In genomic region chr3:177245257-177245656, GRCh38 we compare ENCODE assay signal across 25 cellular contexts.
"Had no signal": no experiment of that assay in that cellular context is flagged by ENCODE, and none has a peak within 500 bp of the region (broad histone marks: within the 10 kb centered on the region; RNA-seq: fewer than 3 reads in every experiment).

No MANE protein-coding gene starts in this region.

- ATAC-seq: heart right ventricle; right lobe of liver; stimulated activated effector memory CD8-positive, alpha-beta T cell treated with anti-CD3 and anti-CD28 coated beads, Interleukin-12 subunit alpha, Interleukin-12 subunit beta, amount 100 ng/mL, for 72 hours; stimulated activated naive CD8-positive, alpha-beta T cell treated with anti-CD3 and anti-CD28 coated beads, Interleukin-15, amount 100 ng/mL, for 72 hours had no signal

- H3K4me1 ChIP-seq: esophagus squamous epithelium, left ventricle myocardium inferior, right lobe of liver, thyroid gland had no signal

- H3K4me3 Mint-ChIP-seq: activated naive CD8-positive, alpha-beta T cell; central memory CD8-positive, alpha-beta T cell; stimulated activated effector memory CD8-positive, alpha-beta T cell treated with anti-CD3 and anti-CD28 coated beads, Interleukin-12 subunit alpha, Interleukin-12 subunit beta, amount 100 ng/mL, for 72 hours; stimulated activated naive CD8-positive, alpha-beta T cell treated with anti-CD3 and anti-CD28 coated beads, Interleukin-15, amount 100 ng/mL, for 72 hours; T-helper 2 cell treated with Interferon-gamma antibody and Interleukin-4, amounts not matched to agents 5 μg/mL and 100 μg/mL, for 36 hours had no signal

- H3K4me3 ChIP-seq: esophagus squamous epithelium, heart right ventricle, left ventricle myocardium inferior, ovary, right lobe of liver, thyroid gland had no signal

- H3K27ac Mint-ChIP-seq: activated naive CD8-positive, alpha-beta T cell; progenitor cell of endocrine pancreas; stimulated activated effector memory CD8-positive, alpha-beta T cell treated with anti-CD3 and anti-CD28 coated beads, Interleukin-12 subunit alpha, Interleukin-12 subunit beta, amount 100 ng/mL, for 72 hours; T-helper 2 cell treated with Interferon-gamma antibody and Interleukin-4, amounts not matched to agents 5 μg/mL and 100 μg/mL, for 36 hours had no signal

- H3K9me3 Mint-ChIP-seq: central memory CD8-positive, alpha-beta T cell; stimulated activated effector memory CD8-positive, alpha-beta T cell treated with anti-CD3 and anti-CD28 coated beads, Interleukin-12 subunit alpha, Interleukin-12 subunit beta, amount 100 ng/mL, for 72 hours had no signal

- H3K36me3 Mint-ChIP-seq: activated naive CD8-positive, alpha-beta T cell; naive B cell; stimulated activated effector memory CD8-positive, alpha-beta T cell treated with anti-CD3 and anti-CD28 coated beads, Interleukin-12 subunit alpha, Interleukin-12 subunit beta, amount 100 ng/mL, for 72 hours had no signal

- H3K36me3 ChIP-seq: esophagus squamous epithelium, heart right ventricle, left ventricle myocardium inferior, ovary, right lobe of liver, thyroid gland had no signal

- H3K9me3 ChIP-seq: esophagus squamous epithelium, heart right ventricle, left ventricle myocardium inferior, ovary, right lobe of liver, thyroid gland had no signal

- H3K27ac ChIP-seq: esophagus squamous epithelium, heart right ventricle, left ventricle myocardium inferior, ovary, right lobe of liver, thyroid gland had no signal

- H3K27me3 Mint-ChIP-seq: activated naive CD8-positive, alpha-beta T cell; central memory CD8-positive, alpha-beta T cell; naive B cell; progenitor cell of endocrine pancreas; stimulated activated naive CD8-positive, alpha-beta T cell treated with anti-CD3 and anti-CD28 coated beads, Interleukin-15, amount 100 ng/mL, for 72 hours had no signal

- H3K27me3 ChIP-seq: esophagus squamous epithelium, heart right ventricle, ovary, right lobe of liver, thyroid gland had no signal

- DNase-seq: activated CD4-positive, alpha-beta T cell treated with anti-CD3 and anti-CD28 coated beads for 4 hours; activated CD4-positive, alpha-beta T cell treated with anti-CD3 and anti-CD28 coated beads, Interleukin-2, amount 50 U/mL, for 4 hours; activated CD8-positive, alpha-beta memory T cell treated with anti-CD3 and anti-CD28 coated beads for 24 hours; activated effector memory CD4-positive, alpha-beta T cell treated with Interleukin-2 at 50 U/mL for 16 hours; activated naive CD4-positive, alpha-beta T cell treated with Interleukin-2 at 50 U/mL for 16 hours; anterior cingulate cortex; dermis blood vessel endothelial cell; effector CD4-positive, alpha-beta T cell; esophagus squamous epithelium; foreskin melanocyte; heart right ventricle; kidney glomerular epithelial cell; left ventricle myocardium inferior; naive B cell; ovary; right lobe of liver; stimulated activated CD4-positive, alpha-beta T cell treated with anti-CD3 and anti-CD28 coated beads, Interleukin-4, amount 100 ng/mL, for 24 hours; stimulated activated naive CD8-positive, alpha-beta T cell treated with anti-CD3 and anti-CD28 coated beads, Interleukin-15, amount 100 ng/mL, for 72 hours; substantia nigra; thyroid gland had no signal

- H3K4me1 Mint-ChIP-seq: central memory CD8-positive, alpha-beta T cell; stimulated activated effector memory CD8-positive, alpha-beta T cell treated with anti-CD3 and anti-CD28 coated beads, Interleukin-12 subunit alpha, Interleukin-12 subunit beta, amount 100 ng/mL, for 72 hours; stimulated activated naive CD8-positive, alpha-beta T cell treated with anti-CD3 and anti-CD28 coated beads, Interleukin-15, amount 100 ng/mL, for 72 hours had no signal
